ENCODE assay signal across 8 cellular contexts in genomic region chr2:63588385-63589147, GRCh38. TPM values are rescaled to one million over a fixed set of nuclear protein-coding genes. Genes with fewer than 3 reads are reported as not detected.
DNase-seq lines count a peak whose midpoint lies in the region; ATAC-seq and TF ChIP-seq lines count a peak whose summit lies in the region.

TSS of gene MDH1 (plus strand) at chr2:63588963. CDS start at chr2:63589044, 81 bp downstream.
TSS of gene WDPCP (minus strand) at chr2:63588477. CDS start at chr2:63588271, 206 bp downstream.

- ATAC-seq in HG02623 (IDR thresholded peaks at IDR 0.05; ENCODE audit: unreplicated experiment) (peak; percentile 76), SK-N-SH treated with all-trans-retinoic acid at 6 μM for 48 hours (peak; percentile 96)

- peak within 1 kb of the TSS; percentile 94 for H3K27ac Mint-ChIP-seq in activated naive CD8-positive, alpha-beta T cell

- peaks cover 40% of the 10 kb centered on the region for H3K4me1 ChIP-seq in suprapubic skin

- no peaks in the 10 kb centered on the region for H3K27me3 ChIP-seq in suprapubic skin

- peaks cover 47% of the 10 kb centered on the region for H3K4me1 Mint-ChIP-seq in activated naive CD8-positive, alpha-beta T cell (ENCODE audit: low read depth)

- no peaks in the 10 kb centered on the region for H3K9me3 ChIP-seq in suprapubic skin

- no peak for TF ChIP-seq CTCF in GM10266 (IDR thresholded peaks at IDR 0.05; ENCODE audit: control insufficient read depth, insufficient read depth, low read depth, missing control alignments)
- no peak for TF ChIP-seq CTCF in suprapubic skin (IDR thresholded peaks at IDR 0.05)

- no peak for TF ChIP-seq EP300 in suprapubic skin (IDR thresholded peaks at IDR 0.05)

- H3K36me3 Mint-ChIP-seq in activated naive CD8-positive, alpha-beta T cell, result no peaks in the 10 kb centered on the region

- peak within 1 kb of the TSS; percentile 79 for H3K4me3 ChIP-seq in suprapubic skin

- H3K27ac ChIP-seq in suprapubic skin, result peak within 1 kb of the TSS; percentile 92

- peak within 1 kb of the TSS; percentile 97 for H3K4me3 Mint-ChIP-seq in activated naive CD8-positive, alpha-beta T cell

- peaks cover 6% of the 10 kb centered on the region for H3K36me3 ChIP-seq in suprapubic skin

- peak; percentile 71 for DNase-seq in GM10266 (ENCODE audit: extremely low spot score)
- DNase-seq in NCI-H1092 treated with DMSO at 0.1 percent for 48 hours (lab: John Stamatoyannopoulos, UW), result peak; percentile 98
- DNase-seq in glomerular visceral epithelial cell (ENCODE audit: extremely low spot score), result peak; percentile 98
- DNase-seq in occipital lobe (lab: John Stamatoyannopoulos, UW), result peak; percentile 97
- DNase-seq in suprapubic skin (ENCODE audit: low spot score in 2 of 2), result peak; percentile 96

- no peaks in the 10 kb centered on the region for H3K9me3 Mint-ChIP-seq in activated naive CD8-positive, alpha-beta T cell (ENCODE audit: low read depth)

- no peaks in the 10 kb centered on the region for H3K27me3 Mint-ChIP-seq in activated naive CD8-positive, alpha-beta T cell

- peak in 1 of 2 donors; percentile 68 for TF ChIP-seq POLR2A in suprapubic skin (IDR thresholded peaks at IDR 0.05)

- under 1% methylated on average over 35 of the region's 44 CpGs for WGBS in suprapubic skin

TF ChIP-seq in SK-N-SH treated with all-trans-retinoic acid at 6 μM for 48 hours, 23 proteins besides CTCF, POLR2A, EP300 and RAD21 (continues in another document):
- no peak for TF ChIP-seq ZNF565 (CRISPR knock-in tag; conservative IDR thresholded peaks at IDR 0.05; ENCODE audit: low read depth)
- TF ChIP-seq GLIS3 (CRISPR knock-in tag; IDR thresholded peaks at IDR 0.05), result no peak
- TF ChIP-seq ISL1 (CRISPR knock-in tag; IDR thresholded peaks at IDR 0.05), result no peak
- peak; percentile 17; the same call in 1 of the 2 replicates for TF ChIP-seq TOX (CRISPR knock-in tag; IDR thresholded peaks at IDR 0.05; ENCODE audit: borderline replicate concordance)
- no peak for TF ChIP-seq OSR1 (CRISPR knock-in tag; IDR thresholded peaks at IDR 0.05)
- TF ChIP-seq TSHZ2 (CRISPR knock-in tag; IDR thresholded peaks at IDR 0.05), result 0 out of 2 replicates have a peak, but pooled peaks have one; percentile 77
- no peak for TF ChIP-seq ZNF70 (CRISPR knock-in tag; IDR thresholded peaks at IDR 0.05)
- 0 out of 2 replicates have a peak, but pooled peaks have one; percentile 13 for TF ChIP-seq ZFP30 (CRISPR knock-in tag; IDR thresholded peaks at IDR 0.05)
- TF ChIP-seq RARB (CRISPR knock-in tag; IDR thresholded peaks at IDR 0.05), result no peak
- TF ChIP-seq ZFP3 (CRISPR knock-in tag; IDR thresholded peaks at IDR 0.05), result peak; percentile 75; the same call in 1 of the 2 replicates
- 0 out of 2 replicates have a peak, but pooled peaks have one; percentile 27 for TF ChIP-seq ESRRG (CRISPR knock-in tag; IDR thresholded peaks at IDR 0.05)
- no peak; the same call in 1 of the 2 replicates for TF ChIP-seq TCF4 (CRISPR knock-in tag; IDR thresholded peaks at IDR 0.05; ENCODE audit: borderline replicate concordance)
- TF ChIP-seq ZNF8 (CRISPR knock-in tag; IDR thresholded peaks at IDR 0.05), result no peak
- no peak; the same call in 1 of the 2 replicates for TF ChIP-seq PPARA (CRISPR knock-in tag; IDR thresholded peaks at IDR 0.05; ENCODE audit: borderline replicate concordance)
- no peak for TF ChIP-seq CSRNP3 (CRISPR knock-in tag; IDR thresholded peaks at IDR 0.05)
- TF ChIP-seq SNAI2 (CRISPR knock-in tag; IDR thresholded peaks at IDR 0.05), result 0 out of 2 replicates have a peak, but pooled peaks have one; percentile 38
- no peak for TF ChIP-seq ZC3H10 (CRISPR knock-in tag; IDR thresholded peaks at IDR 0.05)
- 0 out of 2 replicates have a peak, but pooled peaks have one; percentile 48 for TF ChIP-seq ARNTL (CRISPR knock-in tag; IDR thresholded peaks at IDR 0.05; ENCODE audit: borderline replicate concordance, low read depth)
- 0 out of 2 replicates have a peak, but pooled peaks have one; percentile 37 for TF ChIP-seq CSDC2 (CRISPR knock-in tag; IDR thresholded peaks at IDR 0.05)
- no peak for TF ChIP-seq BACH2 (CRISPR knock-in tag; IDR thresholded peaks at IDR 0.05; ENCODE audit: borderline replicate concordance)
- TF ChIP-seq PATZ1 (CRISPR knock-in tag; IDR thresholded peaks at IDR 0.05; ENCODE audit: borderline replicate concordance), result no peak
- no peak for TF ChIP-seq CREB5 (CRISPR knock-in tag; IDR thresholded peaks at IDR 0.05; ENCODE audit: low read depth)

RNA-seq across cellular contexts. Expression of gene MDH1, which starts in this region (rescaled TPM):
- 162 TPM for total RNA-seq in occipital lobe
- total RNA-seq in suprapubic skin, result 100 to 1,000 TPM in 3 of 4 donors, 10 to 100 TPM in 1; 90.7 to 153 (median 131) TPM

RNA-seq across cellular contexts. Expression of gene WDPCP, which starts in this region (rescaled TPM):
- 48.0 TPM for total RNA-seq in occipital lobe
- total RNA-seq in suprapubic skin, result 10 to 100 TPM in 1 of 4 donors, 1 to 10 TPM in 3; 6.7 to 18.7 (median 9.7) TPM

Comparison
In these comparisons a context has a peak if more than half of its experiments do, and no peak if none do; other contexts are left out.
1. Peak in every context shown above with its lines: DNase-seq, ATAC-seq, H3K4me3 ChIP-seq and H3K27ac ChIP-seq.